ENCODE assay signal across 15 cellular contexts in the genomic region with DNA sequence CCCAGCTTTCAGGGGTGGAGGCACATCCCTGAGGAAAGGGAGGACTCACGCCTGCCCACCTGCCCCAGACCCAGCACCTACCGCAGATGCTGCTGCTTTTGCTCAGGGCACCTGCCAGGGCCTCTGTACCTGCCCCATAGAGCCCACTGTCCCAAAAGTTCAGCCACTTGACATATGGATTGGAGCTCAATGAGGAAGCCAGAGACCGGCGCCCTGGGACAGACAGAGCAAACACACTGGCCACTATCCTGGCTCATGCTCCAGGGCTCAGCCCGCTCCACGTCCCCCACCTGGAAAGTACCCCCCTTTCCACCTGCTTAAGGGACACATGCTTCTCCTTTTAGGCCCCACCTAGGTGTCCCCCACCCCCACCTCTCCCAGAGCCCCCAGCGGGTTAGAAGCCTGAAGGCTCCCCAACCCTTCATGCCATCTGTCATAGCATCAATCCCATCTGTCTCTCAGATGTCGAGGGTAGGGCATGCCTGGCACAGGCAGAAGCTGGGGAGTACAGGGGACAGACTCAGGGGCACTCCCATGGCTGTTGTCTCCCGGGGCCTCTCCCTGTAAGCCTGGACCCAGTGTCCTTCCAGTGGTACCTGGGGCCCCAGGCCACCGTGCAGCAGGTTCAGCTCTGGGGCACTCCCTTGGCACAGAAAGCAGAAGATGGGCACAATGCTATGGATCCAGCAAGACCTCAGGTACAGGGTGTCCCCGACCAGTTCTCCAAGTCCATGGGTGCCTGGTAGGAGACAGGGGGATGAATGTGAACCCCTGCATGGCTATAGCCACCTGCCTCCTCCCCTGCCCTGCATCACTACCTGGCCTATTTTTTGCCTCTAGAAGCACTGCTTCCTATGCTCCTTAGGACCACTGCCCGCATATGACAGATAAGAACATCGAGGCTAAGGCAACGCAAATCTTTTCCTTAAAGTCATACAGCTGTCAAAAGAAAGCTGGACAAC. TPM values are rescaled to one million over a fixed set of nuclear protein-coding genes. Genes with fewer than 3 reads are reported as not detected.
DNase-seq lines count a peak whose midpoint lies in the region; ATAC-seq and TF ChIP-seq lines count a peak whose summit lies in the region.
"Had no signal": no experiment of that assay in that cellular context is flagged by ENCODE, and none has a peak within 500 bp of the region (broad histone marks: within the 10 kb centered on the region; RNA-seq: fewer than 3 reads in every experiment).

No MANE protein-coding gene starts in this region.

- H3K9ac ChIP-seq in endodermal cell (ENCODE audit: extremely low read depth, low read length, poor library complexity, severe bottlenecking) (no peak overlapping the region), skeletal muscle satellite cell (ENCODE audit: low read depth, low read length) (no peak overlapping the region)

- intact Hi-C loops in activated CD4-positive, alpha-beta T cell treated with anti-CD3 and anti-CD28 coated beads, Interleukin-2, amount 10 ng/mL, durations not matched to agents 24 days and 14 days (cut with micrococcal nuclease): no loop called here

- H3K4me1 Mint-ChIP-seq in activated T-cell treated with anti-CD3 and anti-CD28 coated beads, Interleukin-2, amount 50 U/mL, for 72 hours (ENCODE audit: low read depth): peaks cover 23% of the 10 kb centered on the region
- H3K4me1 Mint-ChIP-seq in endodermal cell: peaks cover 14% of the 10 kb centered on the region
- H3K4me1 Mint-ChIP-seq in activated CD4-positive, alpha-beta T cell treated with anti-CD3 and anti-CD28 coated beads, Interleukin-2, amount 10 ng/mL, durations not matched to agents 24 days and 14 days: peaks cover 13% of the 10 kb centered on the region

- CTCF ChIA-PET in RWPE1 (lab: Yijun Ruan, JAX): no interaction called here

- peak overlapping the region; percentile 92 for H3K27ac ChIP-seq in RWPE1
- no peak overlapping the region for H3K27ac ChIP-seq in endodermal cell (ENCODE audit: low read depth, low read length)

- H3K4me3 Mint-ChIP-seq in activated T-cell treated with anti-CD3 and anti-CD28 coated beads, Interleukin-2, amount 50 U/mL, for 72 hours: peak overlapping the region; percentile 90 to 94
- H3K4me3 Mint-ChIP-seq in endodermal cell: peak overlapping the region; percentile 67
- H3K4me3 Mint-ChIP-seq in activated CD4-positive, alpha-beta T cell treated with anti-CD3 and anti-CD28 coated beads, Interleukin-2, amount 10 ng/mL, durations not matched to agents 24 days and 14 days: no peak overlapping the region

- TF ChIP-seq CTCF in RWPE1 (conservative IDR thresholded peaks at IDR 0.05; ENCODE audit: low read depth) (no peak), endodermal cell (conservative IDR thresholded peaks at IDR 0.05) (no peak)

- H3K9me3 ChIP-seq in endodermal cell (ENCODE audit: control insufficient read depth, low read length) (no peaks in the 10 kb centered on the region), skeletal muscle satellite cell (replicated peaks; ENCODE audit: low read length) (no peaks in the 10 kb centered on the region)
- H3K9me3 ChIP-seq: prostate gland had no signal

- H3K36me3 Mint-ChIP-seq in activated T-cell treated with anti-CD3 and anti-CD28 coated beads, Interleukin-2, amount 50 U/mL, for 72 hours (ENCODE audit: insufficient read depth in 2 of 2): no peaks in the 10 kb centered on the region
- no peaks in the 10 kb centered on the region for H3K36me3 Mint-ChIP-seq in endodermal cell (ENCODE audit: low read depth)
- H3K36me3 Mint-ChIP-seq in activated CD4-positive, alpha-beta T cell treated with anti-CD3 and anti-CD28 coated beads, Interleukin-2, amount 10 ng/mL, durations not matched to agents 24 days and 14 days (ENCODE audit: low read depth): no peaks in the 10 kb centered on the region

- DNase-seq in activated T-cell treated with anti-CD3 and anti-CD28 coated beads, Interleukin-2, amount 50 U/mL, for 72 hours: no peak
- no peak for DNase-seq in activated T-cell treated with anti-CD3 and anti-CD28 coated beads, Interleukin-2, amount 50 U/mL, for 1 hour
- DNase-seq in RWPE1 (ENCODE audit: low spot score): no peak
- peak; percentile 31 for DNase-seq in endodermal cell
- no peak for DNase-seq in AML-193 (lab: John Stamatoyannopoulos, UW)
- no peak for DNase-seq in retina
- DNase-seq in activated CD4-positive, alpha-beta T cell treated with anti-CD3 and anti-CD28 coated beads, Interleukin-2, amount 10 ng/mL, durations not matched to agents 24 days and 14 days: no peak
- DNase-seq: activated effector memory CD4-positive, alpha-beta T cell treated with anti-CD3 and anti-CD28 coated beads, Interleukin-2, amount 50 U/mL, for 16 hours; OCI-M1 had no signal

- H3K4me1 ChIP-seq in endodermal cell (ENCODE audit: control insufficient read depth, insufficient read depth, low read length) (no peaks in the 10 kb centered on the region), skeletal muscle satellite cell (ENCODE audit: control insufficient read depth, insufficient read depth, low read length) (peaks cover 33% of the 10 kb centered on the region)

- no peaks in the 10 kb centered on the region for H3K9me3 Mint-ChIP-seq in activated T-cell treated with anti-CD3 and anti-CD28 coated beads, Interleukin-2, amount 50 U/mL, for 72 hours
- H3K9me3 Mint-ChIP-seq in endodermal cell: no peaks in the 10 kb centered on the region
- no peaks in the 10 kb centered on the region for H3K9me3 Mint-ChIP-seq in activated CD4-positive, alpha-beta T cell treated with anti-CD3 and anti-CD28 coated beads, Interleukin-2, amount 10 ng/mL, durations not matched to agents 24 days and 14 days

- ATAC-seq in activated T-cell treated with anti-CD3 and anti-CD28 coated beads, Interleukin-2, amount 50 U/mL, for 72 hours (replicated peaks in 1 of 2): no peak

- no peak overlapping the region for H3K27ac Mint-ChIP-seq in activated T-cell treated with anti-CD3 and anti-CD28 coated beads, Interleukin-2, amount 50 U/mL, for 72 hours
- H3K27ac Mint-ChIP-seq in endodermal cell: no peak overlapping the region
- H3K27ac Mint-ChIP-seq in activated CD4-positive, alpha-beta T cell treated with anti-CD3 and anti-CD28 coated beads, Interleukin-2, amount 10 ng/mL, durations not matched to agents 24 days and 14 days: no peak overlapping the region

- H3K4me3 ChIP-seq in endodermal cell (ENCODE audit: low read length) (peak overlapping the region; percentile 86), skeletal muscle satellite cell (ENCODE audit: low read length) (no peak overlapping the region)
- H3K4me3 ChIP-seq: hepatocyte had no signal

- H3K36me3 ChIP-seq in endodermal cell (ENCODE audit: control insufficient read depth, insufficient read depth, low read length): no peaks in the 10 kb centered on the region
- H3K36me3 ChIP-seq in skeletal muscle satellite cell (ENCODE audit: insufficient read depth, low read length): no peaks in the 10 kb centered on the region
- H3K36me3 ChIP-seq: prostate gland had no signal

- no peaks in the 10 kb centered on the region for H3K27me3 Mint-ChIP-seq in activated T-cell treated with anti-CD3 and anti-CD28 coated beads, Interleukin-2, amount 50 U/mL, for 72 hours (ENCODE audit: low read depth)
- H3K27me3 Mint-ChIP-seq in endodermal cell (ENCODE audit: insufficient read depth): peaks cover 23% of the 10 kb centered on the region
- peaks cover 9% of the 10 kb centered on the region for H3K27me3 Mint-ChIP-seq in activated CD4-positive, alpha-beta T cell treated with anti-CD3 and anti-CD28 coated beads, Interleukin-2, amount 10 ng/mL, durations not matched to agents 24 days and 14 days

- peak overlapping the region; percentile 92 for H3K4me2 ChIP-seq in skeletal muscle satellite cell (ENCODE audit: low read length)

- H3K27me3 ChIP-seq in endodermal cell (ENCODE audit: control insufficient read depth, insufficient read depth, low read length, poor library complexity, severe bottlenecking): no peaks in the 10 kb centered on the region
- no peaks in the 10 kb centered on the region for H3K27me3 ChIP-seq in skeletal muscle satellite cell (ENCODE audit: control insufficient read depth, insufficient read depth, low read length)
- H3K27me3 ChIP-seq: hepatocyte had no signal

- WGBS in endodermal cell (ENCODE audit: insufficient coverage in 1 of 2, insufficient read length in 1 of 2), 2 experiments: 92 to 95% methylated on average over 10 to 14 of the region's 14 CpGs

- POLR2A ChIA-PET in RWPE1 (lab: Yijun Ruan, JAX; ENCODE audit: low non-redundant PET): no interaction called here

RNA-seq across cellular contexts. Expression of a gene that starts 2.2 kb away (rescaled TPM):
- under 1 TPM; 0.29 to 0.30 TPM for total RNA-seq in activated T-cell treated with anti-CD3 and anti-CD28 coated beads, Interleukin-2, amount 50 U/mL, for 72 hours
- 1 to 10 TPM in 1 of 2 donors, under 1 TPM in 1; 0.73 to 1.9 TPM for total RNA-seq in endodermal cell
- polyA plus RNA-seq in endodermal cell (2013, experiment 1 of 2): 1.4 TPM
- 1.3 TPM for polyA plus RNA-seq in endodermal cell (2013, experiment 2 of 2)
- total RNA-seq in skeletal muscle satellite cell (2012; rRNA removed): 0.25 and 1.3 TPM in 2 replicates
- not detected in 2 replicates for total RNA-seq in activated CD4-positive, alpha-beta T cell treated with anti-CD3 and anti-CD28 coated beads, Interleukin-2, amount 10 ng/mL, durations not matched to agents 24 days and 14 days

RNA-seq across cellular contexts. Expression of a gene that starts 10.8 kb away (rescaled TPM):
- total RNA-seq in activated T-cell treated with anti-CD3 and anti-CD28 coated beads, Interleukin-2, amount 50 U/mL, for 72 hours: 10 to 100 TPM; 29.5 to 31.2 TPM
- total RNA-seq in endodermal cell: 10 to 100 TPM; 16.6 to 19.6 TPM
- polyA plus RNA-seq in endodermal cell (2013, experiment 1 of 2): 21.8 TPM
- polyA plus RNA-seq in endodermal cell (2013, experiment 2 of 2): 21.4 TPM
- 14.2 and 19.9 TPM in 2 replicates for total RNA-seq in skeletal muscle satellite cell (2012; rRNA removed)
- 30.3 and 31.5 TPM in 2 replicates for total RNA-seq in activated CD4-positive, alpha-beta T cell treated with anti-CD3 and anti-CD28 coated beads, Interleukin-2, amount 10 ng/mL, durations not matched to agents 24 days and 14 days

RNA-seq across cellular contexts. Expression of a gene that starts 19.6 kb away (rescaled TPM):
- total RNA-seq in activated T-cell treated with anti-CD3 and anti-CD28 coated beads, Interleukin-2, amount 50 U/mL, for 72 hours: not detected
- under 1 TPM; 0.33 to 0.49 TPM for total RNA-seq in endodermal cell
- polyA plus RNA-seq in endodermal cell (2013, experiment 1 of 2): 0.61 TPM
- polyA plus RNA-seq in endodermal cell (2013, experiment 2 of 2): 0.50 TPM
- 0.44 TPM in 1 of 2 replicates, not detected in the other for total RNA-seq in skeletal muscle satellite cell (2012; rRNA removed)
- not detected in 2 replicates for total RNA-seq in activated CD4-positive, alpha-beta T cell treated with anti-CD3 and anti-CD28 coated beads, Interleukin-2, amount 10 ng/mL, durations not matched to agents 24 days and 14 days
- total RNA-seq: cardiac septum, Daoy had no signal

RNA-seq across cellular contexts. Expression of a gene that starts 30.6 kb away (rescaled TPM):
- 10 to 100 TPM; 30.6 to 42.8 TPM for total RNA-seq in activated T-cell treated with anti-CD3 and anti-CD28 coated beads, Interleukin-2, amount 50 U/mL, for 72 hours
- 10 to 100 TPM; 56.5 to 73.2 TPM for total RNA-seq in endodermal cell
- 38.3 TPM for polyA plus RNA-seq in endodermal cell (2013, experiment 1 of 2)
- polyA plus RNA-seq in endodermal cell (2013, experiment 2 of 2): 33.0 TPM
- 37.3 and 45.4 TPM in 2 replicates for total RNA-seq in skeletal muscle satellite cell (2012; rRNA removed)
- total RNA-seq in activated CD4-positive, alpha-beta T cell treated with anti-CD3 and anti-CD28 coated beads, Interleukin-2, amount 10 ng/mL, durations not matched to agents 24 days and 14 days: 69.9 and 76.4 TPM in 2 replicates

RNA-seq across cellular contexts. Expression of a gene that starts 33.0 kb away (rescaled TPM):
- not detected for total RNA-seq in activated T-cell treated with anti-CD3 and anti-CD28 coated beads, Interleukin-2, amount 50 U/mL, for 72 hours
- total RNA-seq in endodermal cell: not detected
- 0.39 TPM for polyA plus RNA-seq in endodermal cell (2013, experiment 1 of 2)
- polyA plus RNA-seq in endodermal cell (2013, experiment 2 of 2): 0.58 TPM
- total RNA-seq in skeletal muscle satellite cell (2012; rRNA removed): not detected in 2 replicates
- total RNA-seq in activated CD4-positive, alpha-beta T cell treated with anti-CD3 and anti-CD28 coated beads, Interleukin-2, amount 10 ng/mL, durations not matched to agents 24 days and 14 days: not detected in 2 replicates
- total RNA-seq: cardiac septum, Daoy, lower leg skin had no signal
